Comparison of ENCODE assay signal across 9 cellular contexts in genomic region chr2:170818294-170819104, GRCh38. TPM values are rescaled to one million over a fixed set of nuclear protein-coding genes. Genes with fewer than 3 reads are reported as not detected.
DNase-seq lines count a peak whose midpoint lies in the region; ATAC-seq and TF ChIP-seq lines count a peak whose summit lies in the region.
"Had no signal": no experiment of that assay in that cellular context is flagged by ENCODE, and none has a peak within 500 bp of the region (broad histone marks: within the 10 kb centered on the region; RNA-seq: fewer than 3 reads in every experiment).

No MANE protein-coding gene starts in this region.

- peak overlapping the region; percentile 90 for H2AFZ ChIP-seq in parathyroid adenoma

- H3K27ac ChIP-seq in effector memory CD4-positive, alpha-beta T cell (ENCODE audit: insufficient read depth, low read length, poor library complexity, severe bottlenecking) = no peak overlapping the region
- H3K27ac ChIP-seq in parathyroid adenoma = no peak overlapping the region

- DNase-seq in DMS53 treated with DMSO at 0.1 percent for 48 hours (lab: John Stamatoyannopoulos, UW; ENCODE audit: unreplicated experiment) (peak; percentile 47), NT2/D1 (ENCODE audit: low read depth, low spot score) (no peak), NCI-H774 (lab: John Stamatoyannopoulos, UW) (no peak), occipital lobe (lab: John Stamatoyannopoulos, UW) (no peak)
- DNase-seq in effector memory CD4-positive, alpha-beta T cell = no peak
- DNase-seq: T1000 had no signal

- H3K36me3 ChIP-seq in NT2/D1 (ENCODE audit: insufficient read depth, insufficient read length, low read length) = peaks cover 33% of the 10 kb centered on the region
- H3K36me3 ChIP-seq in effector memory CD4-positive, alpha-beta T cell (ENCODE audit: control insufficient read depth, insufficient read depth, low read length) = no peaks in the 10 kb centered on the region
- no peaks in the 10 kb centered on the region for H3K36me3 ChIP-seq in parathyroid adenoma (ENCODE audit: control insufficient read depth, insufficient read depth, low read length)

- TF ChIP-seq CTCF in parathyroid adenoma (IDR thresholded peaks at IDR 0.05) = no peak

- peak overlapping the region; percentile 81 for H3K4me2 ChIP-seq in parathyroid adenoma (ENCODE audit: low read length)

- ATAC-seq in GM18502 (IDR thresholded peaks at IDR 0.05; ENCODE audit: poor library complexity, unreplicated experiment) = no peak
- ATAC-seq in GM19467 (IDR thresholded peaks at IDR 0.05; ENCODE audit: unreplicated experiment) = no peak

- H3K4me1 ChIP-seq in NT2/D1 (ENCODE audit: insufficient read depth, insufficient read length) = peaks cover 8% of the 10 kb centered on the region
- H3K4me1 ChIP-seq in effector memory CD4-positive, alpha-beta T cell (ENCODE audit: control insufficient read depth, insufficient read depth, low read length, poor library complexity, severe bottlenecking) = peaks cover 75% of the 10 kb centered on the region
- H3K4me1 ChIP-seq in parathyroid adenoma = peaks cover 5% of the 10 kb centered on the region

- peaks cover 29% of the 10 kb centered on the region for H3K27me3 ChIP-seq in NT2/D1 (ENCODE audit: insufficient read depth, insufficient read length)
- peaks cover 94% of the 10 kb centered on the region for H3K27me3 ChIP-seq in effector memory CD4-positive, alpha-beta T cell (replicated peaks; ENCODE audit: control insufficient read depth, insufficient read depth, low read length, poor library complexity, severe bottlenecking)
- no peaks in the 10 kb centered on the region for H3K27me3 ChIP-seq in parathyroid adenoma (ENCODE audit: control insufficient read depth, insufficient read depth, low read length)

- H3K79me2 ChIP-seq in parathyroid adenoma = peaks cover 6% of the 10 kb centered on the region

- peak overlapping the region; percentile 83 for H3K4me3 ChIP-seq in NT2/D1 (ENCODE audit: insufficient read length, low read depth)
- H3K4me3 ChIP-seq in effector memory CD4-positive, alpha-beta T cell (ENCODE audit: insufficient read depth, low read depth, low read length, poor library complexity, severe bottlenecking) = peak overlapping the region; percentile 55
- H3K4me3 ChIP-seq in parathyroid adenoma (ENCODE audit: low read depth, low read length) = peak overlapping the region; percentile 91

- H3K9me3 ChIP-seq in NT2/D1 (ENCODE audit: insufficient read depth, low read length) (peaks cover 6% of the 10 kb centered on the region; the same call in 1 of the 2 replicates), parathyroid adenoma (ENCODE audit: control insufficient read depth, low read length) (no peaks in the 10 kb centered on the region)
- H3K9me3 ChIP-seq in effector memory CD4-positive, alpha-beta T cell (ENCODE audit: control insufficient read depth, low read length) = no peaks in the 10 kb centered on the region

- peak overlapping the region; percentile 90 for H3K9ac ChIP-seq in NT2/D1 (ENCODE audit: insufficient read length, low read depth)
- H3K9ac ChIP-seq in parathyroid adenoma = no peak overlapping the region

RNA-seq across cellular contexts. Expression of gene GAD1, which starts 1.8 kb away (rescaled TPM):
- 58.2 TPM for total RNA-seq in occipital lobe

RNA-seq across cellular contexts. Expression of gene ERICH2, which starts 48.3 kb away (rescaled TPM):
- total RNA-seq in occipital lobe = not detected
